In the genomic region with DNA sequence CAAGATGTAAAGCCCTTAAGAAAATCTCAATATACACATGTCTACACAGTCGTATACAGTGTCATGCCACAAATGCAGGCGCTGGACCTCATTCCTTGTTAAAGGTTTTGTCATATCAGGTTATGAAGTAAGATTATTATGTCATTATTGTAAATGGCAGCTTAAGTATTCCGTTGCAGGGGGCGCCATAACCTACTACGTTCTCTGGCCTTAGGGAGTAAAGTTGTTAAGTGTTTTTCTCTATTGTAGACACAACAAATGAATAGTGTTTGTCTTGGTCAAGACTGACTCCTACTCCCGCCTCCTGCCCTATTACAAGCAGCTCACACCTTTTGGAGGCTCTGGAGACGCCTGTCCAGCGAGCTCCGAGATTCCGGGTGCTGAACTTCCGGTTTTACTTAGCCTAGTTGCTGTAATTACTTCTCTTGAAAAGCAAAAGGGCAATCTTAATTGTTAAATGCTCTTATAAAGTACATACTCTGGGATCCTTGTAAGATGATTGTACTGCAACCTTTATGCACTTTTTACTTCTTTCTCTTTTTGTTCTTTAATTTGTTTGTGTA, we compare ENCODE assay signal across 8 cellular contexts. TPM values are rescaled to one million over a fixed set of nuclear protein-coding genes. Genes with fewer than 3 reads are reported as not detected.
DNase-seq lines count a peak whose midpoint lies in the region; ATAC-seq and TF ChIP-seq lines count a peak whose summit lies in the region.

No MANE protein-coding gene starts in this region.

- H3K4me3 ChIP-seq in Jurkat, Clone E6-1 (ENCODE audit: low read length), result peak overlapping the region; percentile 79
- H3K4me3 ChIP-seq in SK-N-SH (ENCODE audit: low read depth in 2 of 2, low read length in 1 of 2) (peak overlapping the region; percentile 70 to 99), left ventricle myocardium inferior (peak overlapping the region; percentile 100), rectal smooth muscle tissue (ENCODE audit: low read length) (peak overlapping the region; percentile 88)

- WGBS in SK-N-SH (ENCODE audit: low lambda C conversion rate), result 0% methylated on average over 11 of the region's 11 CpGs

- no peak for TF ChIP-seq RAD21 in SK-N-SH (IDR thresholded peaks at IDR 0.05; ENCODE audit: low read length)

- H3K9me3 ChIP-seq in SK-N-SH (no peaks in the 10 kb centered on the region), left ventricle myocardium inferior (replicated peaks) (no peaks in the 10 kb centered on the region)

- intact Hi-C loops in left ventricle myocardium inferior (cut with micrococcal nuclease), result no loop called here

- H3K4me1 Mint-ChIP-seq in activated naive CD8-positive, alpha-beta T cell treated with anti-CD3 and anti-CD28 coated beads, Interleukin-2, amount 10 ng/mL, durations not matched to agents 7 days and 5 days, result peaks cover 10% of the 10 kb centered on the region

- POLR2A ChIA-PET in SK-N-SH (lab: Yijun Ruan, JAX), result interaction anchor here (1.0 to 3.0 kb wide), 4 partner anchors 13 to 314 kb away, joined by 3 to 29 read pairs (median 6); a partner anchor contains a TSS
- POLR2A ChIA-PET in activated naive CD8-positive, alpha-beta T cell treated with anti-CD3 and anti-CD28 coated beads, Interleukin-2, amount 10 ng/mL, durations not matched to agents 7 days and 5 days (lab: Charles Lee), result interaction anchor here (0.7 to 3.0 kb wide), 14 partner anchors 13 to 784 kb away, joined by 3 to 29 read pairs (median 6); a partner anchor contains a TSS

- no peaks in the 10 kb centered on the region for H3K9me2 ChIP-seq in SK-N-SH

- H3K27me3 ChIP-seq in SK-N-SH (ENCODE audit: insufficient read depth), result no peaks in the 10 kb centered on the region
- H3K27me3 ChIP-seq in left ventricle myocardium inferior (ENCODE audit: low read depth), result no peaks in the 10 kb centered on the region
- no peaks in the 10 kb centered on the region for H3K27me3 ChIP-seq in rectal smooth muscle tissue (ENCODE audit: control insufficient read depth, insufficient read depth, low read length)

- peaks cover 5% of the 10 kb centered on the region for H3F3A ChIP-seq in SK-N-SH (replicated peaks; ENCODE audit: insufficient read depth)

- H3K9ac ChIP-seq in SK-N-SH (peak overlapping the region; percentile 91), rectal smooth muscle tissue (ENCODE audit: low read length) (peak overlapping the region; percentile 57)

- TF ChIP-seq CTCF in SK-N-SH (IDR thresholded peaks at IDR 0.05) (peak; percentile 86), left ventricle myocardium inferior (IDR thresholded peaks at IDR 0.05; ENCODE audit: borderline replicate concordance) (peak; percentile 47)

- peak overlapping the region; percentile 92 for H3K27ac Mint-ChIP-seq in activated naive CD8-positive, alpha-beta T cell treated with anti-CD3 and anti-CD28 coated beads, Interleukin-2, amount 10 ng/mL, durations not matched to agents 7 days and 5 days

- H4K20me1 ChIP-seq in SK-N-SH (ENCODE audit: insufficient read depth), result no peaks in the 10 kb centered on the region

- H3K27ac ChIP-seq in SK-N-SH (ENCODE audit: low read depth in 2 of 2, low read length in 1 of 2), result peak overlapping the region; percentile 77 to 97
- peak overlapping the region; percentile 98 for H3K27ac ChIP-seq in left ventricle myocardium inferior (replicated peaks)
- peak overlapping the region; percentile 88 for H3K27ac ChIP-seq in rectal smooth muscle tissue (ENCODE audit: low read depth, low read length)

- CTCF ChIA-PET in SK-N-SH (lab: Yijun Ruan, JAX), result interaction anchor here (0.6 to 5.9 kb wide), 47 partner anchors 11 to 621 kb away, joined by 3 to 108 read pairs (median 4); a partner anchor contains a TSS

- DNase-seq in ELR (ENCODE audit: low read depth), result peak; percentile 61
- DNase-seq in Jurkat, Clone E6-1 (ENCODE audit: low read depth, low spot score), result peak; percentile 60
- DNase-seq in SK-N-SH, result peak; percentile 43
- DNase-seq in activated naive CD8-positive, alpha-beta T cell treated with anti-CD3 and anti-CD28 coated beads, Interleukin-2, amount 10 ng/mL, durations not matched to agents 7 days and 5 days, result peak; percentile 51
- DNase-seq in left ventricle myocardium inferior, result peak; percentile 22
- DNase-seq in cortex of kidney (lab: John Stamatoyannopoulos, UW), result no peak

- no peak for TF ChIP-seq EP300 in SK-N-SH (IDR thresholded peaks at IDR 0.05; ENCODE audit: borderline replicate concordance in 1 of 2, low read depth in 1 of 2, low read length in 1 of 2)

- no peaks in the 10 kb centered on the region for H3K9me3 Mint-ChIP-seq in activated naive CD8-positive, alpha-beta T cell treated with anti-CD3 and anti-CD28 coated beads, Interleukin-2, amount 10 ng/mL, durations not matched to agents 7 days and 5 days

- ATAC-seq in GM21723 (IDR thresholded peaks at IDR 0.05; ENCODE audit: unreplicated experiment), result peak; percentile 52
- ATAC-seq in activated naive CD8-positive, alpha-beta T cell treated with anti-CD3 and anti-CD28 coated beads, Interleukin-2, amount 10 ng/mL, durations not matched to agents 7 days and 5 days (ENCODE audit: low read depth), result peak; percentile 45

- H3K4me2 ChIP-seq in SK-N-SH, result peak overlapping the region; percentile 80

- peaks cover 7% of the 10 kb centered on the region for H3K36me3 Mint-ChIP-seq in activated naive CD8-positive, alpha-beta T cell treated with anti-CD3 and anti-CD28 coated beads, Interleukin-2, amount 10 ng/mL, durations not matched to agents 7 days and 5 days

- H3K79me2 ChIP-seq in SK-N-SH (ENCODE audit: insufficient read depth), result peaks cover 50% of the 10 kb centered on the region

- no peaks in the 10 kb centered on the region for H3K27me3 Mint-ChIP-seq in activated naive CD8-positive, alpha-beta T cell treated with anti-CD3 and anti-CD28 coated beads, Interleukin-2, amount 10 ng/mL, durations not matched to agents 7 days and 5 days

- H3K36me3 ChIP-seq in SK-N-SH (replicated peaks in 1 of 2; ENCODE audit: control insufficient read depth in 1 of 2, insufficient read depth in 2 of 2, low read length in 1 of 2) (peaks cover 44 to 45% of the 10 kb centered on the region in 2 experiments), left ventricle myocardium inferior (peaks cover 42% of the 10 kb centered on the region), rectal smooth muscle tissue (ENCODE audit: control insufficient read depth, insufficient read depth, low read length) (peaks cover 23% of the 10 kb centered on the region)

- H3K4me1 ChIP-seq in SK-N-SH (ENCODE audit: control insufficient read depth in 1 of 2, insufficient read depth in 2 of 2, low read depth in 1 of 2, low read length in 1 of 2) (peaks cover 8 to 13% of the 10 kb centered on the region in 2 experiments; a peak in 2 of 4 replicates), left ventricle myocardium inferior (peaks cover 29% of the 10 kb centered on the region), rectal smooth muscle tissue (ENCODE audit: control insufficient read depth, insufficient read depth, low read length) (peaks cover 3% of the 10 kb centered on the region)

- peak overlapping the region; percentile 89 for H3K4me3 Mint-ChIP-seq in activated naive CD8-positive, alpha-beta T cell treated with anti-CD3 and anti-CD28 coated beads, Interleukin-2, amount 10 ng/mL, durations not matched to agents 7 days and 5 days

- peak overlapping the region; percentile 89 for H2AFZ ChIP-seq in SK-N-SH (ENCODE audit: low read depth)

TF ChIP-seq in SK-N-SH, 30 proteins besides CTCF, POLR2A, EP300 and RAD21 (continues in another document):
- peak; percentile 37 for TF ChIP-seq CHD2 (IDR thresholded peaks at IDR 0.05; ENCODE audit: low read length, partially characterized antibody)
- 0 out of 2 replicates have a peak, but pooled peaks have one; percentile 24 for TF ChIP-seq POLR2AphosphoS5 (IDR thresholded peaks at IDR 0.05; ENCODE audit: low read depth, low read length)
- TF ChIP-seq GABPA (IDR thresholded peaks at IDR 0.05; ENCODE audit: low read depth), result peak; percentile 69
- TF ChIP-seq NFIC (IDR thresholded peaks at IDR 0.05; ENCODE audit: borderline replicate concordance), result no peak
- TF ChIP-seq, protein P1, sequence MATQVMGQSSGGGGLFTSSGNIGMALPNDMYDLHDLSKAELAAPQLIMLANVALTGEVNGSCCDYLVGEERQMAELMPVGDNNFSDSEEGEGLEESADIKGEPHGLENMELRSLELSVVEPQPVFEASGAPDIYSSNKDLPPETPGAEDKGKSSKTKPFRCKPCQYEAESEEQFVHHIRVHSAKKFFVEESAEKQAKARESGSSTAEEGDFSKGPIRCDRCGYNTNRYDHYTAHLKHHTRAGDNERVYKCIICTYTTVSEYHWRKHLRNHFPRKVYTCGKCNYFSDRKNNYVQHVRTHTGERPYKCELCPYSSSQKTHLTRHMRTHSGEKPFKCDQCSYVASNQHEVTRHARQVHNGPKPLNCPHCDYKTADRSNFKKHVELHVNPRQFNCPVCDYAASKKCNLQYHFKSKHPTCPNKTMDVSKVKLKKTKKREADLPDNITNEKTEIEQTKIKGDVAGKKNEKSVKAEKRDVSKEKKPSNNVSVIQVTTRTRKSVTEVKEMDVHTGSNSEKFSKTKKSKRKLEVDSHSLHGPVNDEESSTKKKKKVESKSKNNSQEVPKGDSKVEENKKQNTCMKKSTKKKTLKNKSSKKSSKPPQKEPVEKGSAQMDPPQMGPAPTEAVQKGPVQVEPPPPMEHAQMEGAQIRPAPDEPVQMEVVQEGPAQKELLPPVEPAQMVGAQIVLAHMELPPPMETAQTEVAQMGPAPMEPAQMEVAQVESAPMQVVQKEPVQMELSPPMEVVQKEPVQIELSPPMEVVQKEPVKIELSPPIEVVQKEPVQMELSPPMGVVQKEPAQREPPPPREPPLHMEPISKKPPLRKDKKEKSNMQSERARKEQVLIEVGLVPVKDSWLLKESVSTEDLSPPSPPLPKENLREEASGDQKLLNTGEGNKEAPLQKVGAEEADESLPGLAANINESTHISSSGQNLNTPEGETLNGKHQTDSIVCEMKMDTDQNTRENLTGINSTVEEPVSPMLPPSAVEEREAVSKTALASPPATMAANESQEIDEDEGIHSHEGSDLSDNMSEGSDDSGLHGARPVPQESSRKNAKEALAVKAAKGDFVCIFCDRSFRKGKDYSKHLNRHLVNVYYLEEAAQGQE (IDR thresholded peaks at IDR 0.05; ENCODE audit: low read depth, low read length), result no peak; the same call in 1 of the 2 replicates

RNA-seq across cellular contexts. Expression of a gene that starts 1.0 kb away (rescaled TPM):
- 8.2 TPM for polyA plus RNA-seq in Jurkat, Clone E6-1 (2012; ENCODE audit: insufficient read depth, insufficient read length)
- polyA plus RNA-seq in SK-N-SH (2012; rRNA removed), result 30.6 and 47.9 TPM in 2 replicates
- 37.9 and 39.7 TPM in 2 replicates for polyA plus RNA-seq in SK-N-SH (2012; cell fraction: cytosol; rRNA removed)
- polyA plus RNA-seq in SK-N-SH (2012; cell fraction: nucleus; rRNA removed), result 48.7 and 85.3 TPM in 2 replicates
- total RNA-seq in activated naive CD8-positive, alpha-beta T cell treated with anti-CD3 and anti-CD28 coated beads, Interleukin-2, amount 10 ng/mL, durations not matched to agents 7 days and 5 days, result 10 to 100 TPM; 24.9 to 28.0 TPM
- total RNA-seq in left ventricle myocardium inferior, result 15.4 TPM

RNA-seq across cellular contexts. Expression of a gene that starts 29.5 kb away (rescaled TPM):
- polyA plus RNA-seq in Jurkat, Clone E6-1 (2012; ENCODE audit: insufficient read depth, insufficient read length), result not detected
- not detected in 2 replicates for polyA plus RNA-seq in SK-N-SH (2012; rRNA removed)
- not detected in 2 replicates for polyA plus RNA-seq in SK-N-SH (2012; cell fraction: cytosol; rRNA removed)
- 0.12 TPM in 1 of 2 replicates, not detected in the other for polyA plus RNA-seq in SK-N-SH (2012; cell fraction: nucleus; rRNA removed)
- not detected for total RNA-seq in activated naive CD8-positive, alpha-beta T cell treated with anti-CD3 and anti-CD28 coated beads, Interleukin-2, amount 10 ng/mL, durations not matched to agents 7 days and 5 days
- total RNA-seq in left ventricle myocardium inferior, result not detected
